ENCODE assay signal across 25 cellular contexts in genomic region chr9:116300360-116300759, GRCh38.
DNase-seq lines count a peak whose midpoint lies in the region; ATAC-seq and TF ChIP-seq lines count a peak whose summit lies in the region.
"Had no signal": no experiment of that assay in that cellular context is flagged by ENCODE, and none has a peak within 500 bp of the region (broad histone marks: within the 10 kb centered on the region; RNA-seq: fewer than 3 reads in every experiment).

No MANE protein-coding gene starts in this region.

- no peak for TF ChIP-seq POLR2A in right lobe of liver (IDR thresholded peaks at IDR 0.05)

- ATAC-seq in naive thymus-derived CD8-positive, alpha-beta T cell, result no peak
- ATAC-seq in right lobe of liver, result no peak

- no peaks in the 10 kb centered on the region for H3K4me1 ChIP-seq in right lobe of liver

- no peaks in the 10 kb centered on the region for H3K9me3 Mint-ChIP-seq in osteocyte (ENCODE audit: unreplicated experiment)
- peaks cover 0 to 8% (median 0%) of the 10 kb centered on the region in 9 donors for H3K9me3 Mint-ChIP-seq in naive thymus-derived CD8-positive, alpha-beta T cell
- H3K9me3 Mint-ChIP-seq: H9 had no signal

- no peak overlapping the region for H3K9ac ChIP-seq in SK-N-MC (ENCODE audit: insufficient read length)
- H3K9ac ChIP-seq: GM23248 had no signal

- H3K27ac Mint-ChIP-seq in osteocyte (ENCODE audit: unreplicated experiment), result peak overlapping the region; percentile 72
- no peak overlapping the region for H3K27ac Mint-ChIP-seq in naive thymus-derived CD8-positive, alpha-beta T cell
- H3K27ac Mint-ChIP-seq: CD4-positive, alpha-beta memory T cell; H9 had no signal

- H3K36me3 ChIP-seq in SK-N-MC (ENCODE audit: insufficient read depth, low read length), result peaks cover 99% of the 10 kb centered on the region
- H3K36me3 ChIP-seq in right lobe of liver, result no peaks in the 10 kb centered on the region

- no peaks in the 10 kb centered on the region for H3K27me3 Mint-ChIP-seq in osteocyte (ENCODE audit: unreplicated experiment)
- H3K27me3 Mint-ChIP-seq in naive thymus-derived CD8-positive, alpha-beta T cell, result peaks cover 0 to 16% (median 3%) of the 10 kb centered on the region in 5 donors

- DNase-seq in SK-N-MC (ENCODE audit: low read depth, low spot score) (no peak), hippocampal formation (lab: John Stamatoyannopoulos, UW) (peak; percentile 3 to 34), osteocyte (ENCODE audit: extremely low spot score, unreplicated experiment) (no peak), right lobe of liver (no peak), NCI-H2227 (lab: John Stamatoyannopoulos, UW; ENCODE audit: unreplicated experiment) (no peak)
- DNase-seq in naive thymus-derived CD8-positive, alpha-beta T cell, result no peak
- no peak for DNase-seq in activated naive CD4-positive, alpha-beta T cell treated with anti-CD3 and anti-CD28 coated beads, Interleukin-2, amount 50 U/mL, for 16 hours
- DNase-seq: AML-193; CD4-positive, alpha-beta memory T cell; COR-L47; DMS53; GM23248; H9; MV-4-11; NCI-H1105 treated with DMSO at 0.1 percent for 48 hours; NCI-H146; NCI-H1930; NCI-H2107; NCI-H446; NCI-H524 treated with DMSO at 0.1 percent for 48 hours; NCI-H82; Right ventricle myocardium superior; RPMI8226 had no signal

- H3K9me3 ChIP-seq in SK-N-MC (ENCODE audit: low read depth, low read length) (no peaks in the 10 kb centered on the region), right lobe of liver (no peaks in the 10 kb centered on the region)
- H3K9me3 ChIP-seq: A549, SJSA1 had no signal

- H3K27me3 ChIP-seq in right lobe of liver, result no peaks in the 10 kb centered on the region
- H3K27me3 ChIP-seq: SJSA1 had no signal

- 57% methylated on average over 1 of the region's 1 CpG for WGBS in right lobe of liver (ENCODE audit: insufficient coverage, low coverage, low lambda C conversion rate, missing lambda C conversion rate)

- peak overlapping the region; percentile 28 for H3K4me3 Mint-ChIP-seq in osteocyte (ENCODE audit: unreplicated experiment)
- no peak overlapping the region for H3K4me3 Mint-ChIP-seq in naive thymus-derived CD8-positive, alpha-beta T cell
- H3K4me3 Mint-ChIP-seq: CD4-positive, alpha-beta memory T cell; H9 had no signal

- TF ChIP-seq CTCF in osteocyte (IDR thresholded peaks at IDR 0.05) (no peak), right lobe of liver (IDR thresholded peaks at IDR 0.05) (no peak)

- no peak overlapping the region for H3K4me3 ChIP-seq in SK-N-MC
- no peak overlapping the region for H3K4me3 ChIP-seq in right lobe of liver
- H3K4me3 ChIP-seq: A549, GM23248, SJSA1 had no signal

- H3K36me3 Mint-ChIP-seq in osteocyte (ENCODE audit: unreplicated experiment), result peaks cover 68% of the 10 kb centered on the region
- no peaks in the 10 kb centered on the region for H3K36me3 Mint-ChIP-seq in naive thymus-derived CD8-positive, alpha-beta T cell
- H3K36me3 Mint-ChIP-seq: CD4-positive, alpha-beta memory T cell had no signal

- H3K4me1 Mint-ChIP-seq in osteocyte (ENCODE audit: unreplicated experiment), result peaks cover 37% of the 10 kb centered on the region
- H3K4me1 Mint-ChIP-seq in naive thymus-derived CD8-positive, alpha-beta T cell, result no peaks in the 10 kb centered on the region
- H3K4me1 Mint-ChIP-seq: CD4-positive, alpha-beta memory T cell had no signal

- H3K27ac ChIP-seq in SK-N-MC (peak overlapping the region; percentile 28; the same call in 1 of the 2 replicates), right lobe of liver (no peak overlapping the region)
- H3K27ac ChIP-seq: GM23248, SJSA1 had no signal

- POLR2A ChIA-PET in naive thymus-derived CD8-positive, alpha-beta T cell (lab: Charles Lee), result no interaction called here

- intact Hi-C loops in right lobe of liver (cut with DNase I), result no loop called here

Comparison
In these comparisons a context has a peak if more than half of its experiments do, and no peak if none do; other contexts are left out.
1. DNase-seq: peak in hippocampal formation (2 of 2); none in SK-N-MC (single experiment), osteocyte (single experiment), naive thymus-derived CD8-positive, alpha-beta T cell (0 of 10), activated naive CD4-positive, alpha-beta T cell treated with anti-CD3 and anti-CD28 coated beads, Interleukin-2, amount 50 U/mL, for 16 hours (single experiment), right lobe of liver (0 of 3) and NCI-H2227 (single experiment).